1 cellular context compared by ENCODE assay signal in the genomic region with DNA sequence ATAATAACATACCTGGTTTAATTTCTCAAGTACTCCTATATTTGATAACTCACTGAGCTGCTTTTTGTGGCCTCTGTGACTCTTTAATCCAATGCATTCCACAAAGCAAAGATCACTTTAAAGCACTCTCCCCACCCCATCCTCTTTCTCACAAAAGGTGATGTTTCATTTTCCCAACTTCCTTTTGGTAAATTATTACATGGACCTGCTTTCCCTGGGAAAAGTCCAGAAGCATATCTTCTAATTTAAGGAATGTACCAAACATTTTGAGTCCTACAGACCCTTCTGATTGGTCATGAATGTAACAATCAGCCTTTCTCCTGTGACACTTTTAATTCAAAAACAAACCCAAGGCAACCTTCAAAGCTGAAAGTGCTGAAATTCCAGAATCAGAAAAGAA.
TF ChIP-seq lines count a peak whose summit lies in the region.

No MANE protein-coding gene starts in this region.

TF ChIP-seq in WTC11, 78 proteins besides CTCF, POLR2A, EP300 and RAD21 (continued from another document):
- no peak for TF ChIP-seq TEAD4 (CRISPR knock-in tag; IDR thresholded peaks at IDR 0.05)
- no peak for TF ChIP-seq ETV6 (CRISPR knock-in tag; IDR thresholded peaks at IDR 0.05)
- TF ChIP-seq, protein P1, sequence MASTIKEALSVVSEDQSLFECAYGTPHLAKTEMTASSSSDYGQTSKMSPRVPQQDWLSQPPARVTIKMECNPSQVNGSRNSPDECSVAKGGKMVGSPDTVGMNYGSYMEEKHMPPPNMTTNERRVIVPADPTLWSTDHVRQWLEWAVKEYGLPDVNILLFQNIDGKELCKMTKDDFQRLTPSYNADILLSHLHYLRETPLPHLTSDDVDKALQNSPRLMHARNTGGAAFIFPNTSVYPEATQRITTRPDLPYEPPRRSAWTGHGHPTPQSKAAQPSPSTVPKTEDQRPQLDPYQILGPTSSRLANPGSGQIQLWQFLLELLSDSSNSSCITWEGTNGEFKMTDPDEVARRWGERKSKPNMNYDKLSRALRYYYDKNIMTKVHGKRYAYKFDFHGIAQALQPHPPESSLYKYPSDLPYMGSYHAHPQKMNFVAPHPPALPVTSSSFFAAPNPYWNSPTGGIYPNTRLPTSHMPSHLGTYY (CRISPR knock-in tag; IDR thresholded peaks at IDR 0.05), result no peak
